ENCODE assay signal across 22 cellular contexts in the genomic region with DNA sequence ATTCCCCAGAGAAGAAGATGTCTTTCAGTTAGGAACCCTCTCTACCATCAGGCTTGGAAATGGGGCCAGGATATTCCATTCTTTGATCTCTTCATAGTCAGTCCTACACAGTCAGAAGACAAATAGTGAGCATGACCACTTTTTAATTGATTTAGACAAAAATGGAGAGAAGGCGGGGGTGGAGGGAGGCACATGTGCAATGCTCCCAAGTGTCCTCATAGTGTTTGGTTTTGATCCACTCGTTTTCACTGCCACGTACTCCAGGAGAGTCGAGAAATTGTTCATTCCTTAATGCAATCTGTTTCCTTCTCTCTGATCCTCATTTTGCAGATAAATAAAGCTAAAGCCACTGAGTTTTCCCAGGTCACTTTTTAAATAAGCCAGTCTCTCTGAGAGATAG.
"Had no signal": no experiment of that assay in that cellular context is flagged by ENCODE, and none has a peak within 500 bp of the region (broad histone marks: within the 10 kb centered on the region; RNA-seq: fewer than 3 reads in every experiment).

No MANE protein-coding gene starts in this region.

- H3K27me3 Mint-ChIP-seq: naive B cell had no signal

- ATAC-seq: foreskin keratinocyte, gastroesophageal sphincter, heart left ventricle, left colon, left lobe of liver, left ventricle myocardium superior, mucosa of descending colon had no signal

- H3K4me1 Mint-ChIP-seq: naive B cell had no signal

- H3K4me1 ChIP-seq: foreskin keratinocyte, gastroesophageal sphincter, lower lobe of right lung had no signal

- H3K27ac Mint-ChIP-seq: immature natural killer cell, mesothelial cell of epicardium, naive B cell had no signal

- H3K9me3 ChIP-seq: gastroesophageal sphincter, heart left ventricle, lower lobe of right lung, mucosa of descending colon had no signal

- H3K27ac ChIP-seq: coronary artery, dorsolateral prefrontal cortex, foreskin keratinocyte, gastroesophageal sphincter, heart left ventricle, hepatocyte, lower lobe of right lung had no signal

- H3K9me3 Mint-ChIP-seq: immature natural killer cell, mesothelial cell of epicardium, naive B cell had no signal

- DNase-seq: dermis blood vessel endothelial cell; dorsolateral prefrontal cortex; effector CD4-positive, alpha-beta T cell; effector memory CD4-positive, alpha-beta T cell; foreskin keratinocyte; heart left ventricle; hypothalamus; immature natural killer cell; islet precursor cell; kidney; kidney glomerular epithelial cell; left colon; left ventricle myocardium superior; lower lobe of right lung; mesenchymal stem cell; mucosa of descending colon; naive B cell had no signal

- H3K4me3 ChIP-seq: coronary artery, dorsolateral prefrontal cortex, gastroesophageal sphincter, heart left ventricle, hepatocyte, lower lobe of right lung, mucosa of descending colon had no signal

- H3K27me3 ChIP-seq: dorsolateral prefrontal cortex, foreskin keratinocyte, gastroesophageal sphincter, heart left ventricle, hepatocyte had no signal

- H3K4me3 Mint-ChIP-seq: immature natural killer cell, mesothelial cell of epicardium, naive B cell had no signal
